In the genomic region with DNA sequence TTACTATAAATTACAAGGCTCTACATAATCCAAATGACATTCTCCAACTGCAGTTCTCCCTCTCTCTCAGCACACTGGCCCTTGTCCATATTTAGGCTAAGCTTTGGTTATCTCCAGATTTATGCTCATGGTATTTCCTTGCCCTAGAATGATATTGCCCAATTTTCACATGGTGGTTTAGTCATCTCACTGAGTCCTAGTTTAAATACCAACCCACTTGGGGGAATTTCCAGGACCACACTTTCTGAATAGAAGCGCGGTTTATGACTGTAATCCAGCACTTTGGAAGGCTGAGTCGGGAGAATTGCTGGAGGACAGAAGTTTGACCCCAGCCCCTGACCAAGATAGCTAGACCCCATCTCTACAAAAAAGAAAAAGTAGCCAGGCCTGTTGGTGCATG, we compare ENCODE assay signal across 16 cellular contexts.
DNase-seq lines count a peak whose midpoint lies in the region; ATAC-seq and TF ChIP-seq lines count a peak whose summit lies in the region.
"Had no signal": no experiment of that assay in that cellular context is flagged by ENCODE, and none has a peak within 500 bp of the region (broad histone marks: within the 10 kb centered on the region; RNA-seq: fewer than 3 reads in every experiment).

No MANE protein-coding gene starts in this region.

- 100% methylated on average over 1 of the region's 3 CpGs; no CpG with 5 or more reads in 1 of the 2 donors for WGBS in gastroesophageal sphincter (ENCODE audit: low coverage in 1 of 2), 2 donors

- no peak for TF ChIP-seq POLR2A in gastroesophageal sphincter (IDR thresholded peaks at IDR 0.05)

- H3K4me1 ChIP-seq in RWPE2 (ENCODE audit: insufficient read depth, poor library complexity, severe bottlenecking): no peaks in the 10 kb centered on the region
- H3K4me1 ChIP-seq in gastroesophageal sphincter: no peaks in the 10 kb centered on the region
- H3K4me1 ChIP-seq: BLaER1 had no signal

- H3K9me3 ChIP-seq in RWPE2 (ENCODE audit: severe bottlenecking): no peaks in the 10 kb centered on the region
- H3K9me3 ChIP-seq in gastroesophageal sphincter: no peaks in the 10 kb centered on the region
- H3K9me3 ChIP-seq: BLaER1, MG63 had no signal

- H3K27ac ChIP-seq in RWPE2 (ENCODE audit: poor library complexity, severe bottlenecking): no peak overlapping the region
- H3K27ac ChIP-seq in gastroesophageal sphincter: no peak overlapping the region
- H3K27ac ChIP-seq: BLaER1 had no signal

- DNase-seq in GM04504 (ENCODE audit: low read depth) (peak; percentile 65), RWPE2 (ENCODE audit: low spot score) (no peak), fibroblast of gingiva (ENCODE audit: low read depth) (peak; percentile 50), skeletal muscle cell (ENCODE audit: low read depth) (peak; percentile 50), left lobe of liver (ENCODE audit: low spot score) (no peak), NCI-H128 (lab: John Stamatoyannopoulos, UW; ENCODE audit: unreplicated experiment) (no peak)
- DNase-seq: effector CD4-positive, alpha-beta T cell; MG63; NCI-H774; T-helper 1 cell had no signal

- no peak for TF ChIP-seq EP300 in gastroesophageal sphincter (IDR thresholded peaks at IDR 0.05)

- TF ChIP-seq CTCF in RWPE2 (IDR thresholded peaks at IDR 0.05; ENCODE audit: poor library complexity, severe bottlenecking) (no peak), gastroesophageal sphincter (IDR thresholded peaks at IDR 0.05) (no peak)

- H3K27me3 ChIP-seq in RWPE2 (ENCODE audit: insufficient read depth, poor library complexity, severe bottlenecking) (no peaks in the 10 kb centered on the region), gastroesophageal sphincter (no peaks in the 10 kb centered on the region)
- H3K27me3 ChIP-seq: BLaER1, MG63 had no signal

- H3K4me3 ChIP-seq in RWPE2 (ENCODE audit: severe bottlenecking) (no peak overlapping the region), skeletal muscle cell (ENCODE audit: low read depth, low read length) (no peak overlapping the region), gastroesophageal sphincter (no peak overlapping the region)
- H3K4me3 ChIP-seq: BLaER1, GM23338, MG63 had no signal

- H3K36me3 ChIP-seq in RWPE2 (ENCODE audit: low read depth) (no peaks in the 10 kb centered on the region), gastroesophageal sphincter (no peaks in the 10 kb centered on the region)
- H3K36me3 ChIP-seq: BLaER1, MG63 had no signal

- ATAC-seq in RWPE2 (ENCODE audit: low read depth): peak; percentile 68
- no peak for ATAC-seq in gastroesophageal sphincter
- ATAC-seq in left lobe of liver: no peak
- no peak for ATAC-seq in GM18519 (IDR thresholded peaks at IDR 0.05; ENCODE audit: low FRiP score, unreplicated experiment)
- ATAC-seq: GM23338; natural killer cell treated with Interleukin-12 subunit alpha and Interleukin-12 subunit beta and Interleukin-15 and Interleukin-18, amount 100 ng/mL, for 72 hours; WTC11 had no signal

Comparison
In these comparisons a context has a peak if more than half of its experiments do, and no peak if none do; other contexts are left out.
1. DNase-seq: peak in GM04504 (single experiment), fibroblast of gingiva (single experiment) and skeletal muscle cell (single experiment); none in RWPE2 (single experiment), left lobe of liver (single experiment) and NCI-H128 (single experiment).